In genomic region chr18:36323421-36323820, GRCh38 we compare ENCODE assay signal across 27 cellular contexts. TPM values are rescaled to one million over a fixed set of nuclear protein-coding genes. Genes with fewer than 3 reads are reported as not detected.
"Had no signal": no experiment of that assay in that cellular context is flagged by ENCODE, and none has a peak within 500 bp of the region (broad histone marks: within the 10 kb centered on the region; RNA-seq: fewer than 3 reads in every experiment).

No MANE protein-coding gene starts in this region.

- FAIRE-seq: RCC 7860, TTC549 had no signal

- DNase-seq: activated B cell treated with CpG ODN at 0.5 μM for 24 hours; activated CD4-positive, alpha-beta T cell treated with anti-CD3 and anti-CD28 coated beads for 1 hour; activated CD4-positive, alpha-beta T cell treated with anti-CD3 and anti-CD28 coated beads, Interleukin-2, amount 10 ng/mL, durations not matched to agents 24 days and 14 days; activated CD4-positive, alpha-beta T cell treated with anti-CD3 and anti-CD28 coated beads, Interleukin-2, amount 50 U/mL, for 48 hours; activated CD8-positive, alpha-beta memory T cell treated with anti-CD3 and anti-CD28 coated beads, Interleukin-2, amount 10 ng/mL, durations not matched to agents 7 days and 5 days; activated effector memory CD4-positive, alpha-beta T cell treated with Interleukin-2 at 50 U/mL for 16 hours; activated naive CD4-positive, alpha-beta T cell treated with Interleukin-2 at 50 U/mL for 16 hours; activated naive CD8-positive, alpha-beta T cell treated with anti-CD3 and anti-CD28 coated beads for 36 hours; activated T-cell treated with anti-CD3 and anti-CD28 coated beads, Interleukin-2, amount 50 U/mL, for 24 hours; brain microvascular endothelial cell; caudate nucleus; KG1; NCI-H1092; NCI-H1417 treated with DMSO at 0.1 percent for 48 hours; NCI-H1694 treated with DMSO at 0.1 percent for 48 hours; NCI-H2029 treated with DMSO at 0.1 percent for 48 hours; NCI-H446; NCI-H524; PC-3; SIG-M5; T-cell; T-helper 2 cell; T1000 had no signal

- H3K36me3 ChIP-seq: brain microvascular endothelial cell had no signal

- H3K4me1 Mint-ChIP-seq: activated B cell treated with CpG ODN at 0.5 μM for 24 hours; activated CD4-positive, alpha-beta T cell treated with anti-CD3 and anti-CD28 coated beads, Interleukin-2, amount 10 ng/mL, durations not matched to agents 24 days and 14 days; activated CD8-positive, alpha-beta memory T cell treated with anti-CD3 and anti-CD28 coated beads, Interleukin-2, amount 10 ng/mL, durations not matched to agents 7 days and 5 days; activated naive CD8-positive, alpha-beta T cell treated with anti-CD3 and anti-CD28 coated beads for 36 hours; T-cell had no signal

- ATAC-seq: activated CD8-positive, alpha-beta memory T cell treated with anti-CD3 and anti-CD28 coated beads, Interleukin-2, amount 10 ng/mL, durations not matched to agents 7 days and 5 days; PC-3; T-cell had no signal

- H3K27ac ChIP-seq: brain microvascular endothelial cell had no signal

- H3K36me3 Mint-ChIP-seq: activated CD8-positive, alpha-beta memory T cell treated with anti-CD3 and anti-CD28 coated beads, Interleukin-2, amount 10 ng/mL, durations not matched to agents 7 days and 5 days; IgD-negative memory B cell; T-cell had no signal

- H3K27me3 ChIP-seq: brain microvascular endothelial cell had no signal

- H3K27ac Mint-ChIP-seq: activated B cell treated with CpG ODN at 0.5 μM for 24 hours; activated CD4-positive, alpha-beta T cell treated with anti-CD3 and anti-CD28 coated beads, Interleukin-2, amount 10 ng/mL, durations not matched to agents 24 days and 14 days; activated CD8-positive, alpha-beta memory T cell treated with anti-CD3 and anti-CD28 coated beads, Interleukin-2, amount 10 ng/mL, durations not matched to agents 7 days and 5 days; activated naive CD8-positive, alpha-beta T cell treated with anti-CD3 and anti-CD28 coated beads for 36 hours; activated T-cell treated with anti-CD3 and anti-CD28 coated beads, Interleukin-2, amount 50 U/mL, for 24 hours; activated T-helper 1 cell treated with anti-CD3 and anti-CD28 coated beads, Interleukin-12 subunit alpha, Interleukin-12 subunit beta, Interleukin-2, Interleukin-4 antibody, amounts not matched to agents 30 ng/mL and 10 ng/mL and 1 ng/mL, durations not matched to agents 14 hours and 24 hours and 36 hours; T-cell had no signal

- H3K4me3 Mint-ChIP-seq: activated B cell treated with CpG ODN at 0.5 μM for 24 hours; activated CD4-positive, alpha-beta T cell treated with anti-CD3 and anti-CD28 coated beads, Interleukin-2, amount 10 ng/mL, durations not matched to agents 24 days and 14 days; activated CD8-positive, alpha-beta memory T cell treated with anti-CD3 and anti-CD28 coated beads, Interleukin-2, amount 10 ng/mL, durations not matched to agents 7 days and 5 days; activated naive CD8-positive, alpha-beta T cell treated with anti-CD3 and anti-CD28 coated beads for 36 hours; activated T-cell treated with anti-CD3 and anti-CD28 coated beads, Interleukin-2, amount 50 U/mL, for 24 hours; activated T-helper 1 cell treated with anti-CD3 and anti-CD28 coated beads, Interleukin-12 subunit alpha, Interleukin-12 subunit beta, Interleukin-2, Interleukin-4 antibody, amounts not matched to agents 30 ng/mL and 10 ng/mL and 1 ng/mL, durations not matched to agents 14 hours and 24 hours and 36 hours; IgD-negative memory B cell; T-cell had no signal

RNA-seq across cellular contexts. Expression of gene FHOD3, which starts 25.9 kb away (rescaled TPM):
- total RNA-seq: activated B cell treated with CpG ODN at 0.5 μM for 24 hours; activated CD4-positive, alpha-beta T cell treated with anti-CD3 and anti-CD28 coated beads, Interleukin-2, amount 10 ng/mL, durations not matched to agents 24 days and 14 days; activated CD8-positive, alpha-beta memory T cell treated with anti-CD3 and anti-CD28 coated beads, Interleukin-2, amount 10 ng/mL, durations not matched to agents 7 days and 5 days; activated naive CD8-positive, alpha-beta T cell treated with anti-CD3 and anti-CD28 coated beads for 36 hours; activated T-helper 1 cell treated with anti-CD3 and anti-CD28 coated beads, Interleukin-12 subunit alpha, Interleukin-12 subunit beta, Interleukin-2, Interleukin-4 antibody, amounts not matched to agents 30 ng/mL and 10 ng/mL and 1 ng/mL, durations not matched to agents 14 hours and 24 hours and 36 hours had no signal
- polyA plus RNA-seq: IgD-negative memory B cell had no signal
